Comparison of ENCODE assay signal across 9 cellular contexts in the genomic region with DNA sequence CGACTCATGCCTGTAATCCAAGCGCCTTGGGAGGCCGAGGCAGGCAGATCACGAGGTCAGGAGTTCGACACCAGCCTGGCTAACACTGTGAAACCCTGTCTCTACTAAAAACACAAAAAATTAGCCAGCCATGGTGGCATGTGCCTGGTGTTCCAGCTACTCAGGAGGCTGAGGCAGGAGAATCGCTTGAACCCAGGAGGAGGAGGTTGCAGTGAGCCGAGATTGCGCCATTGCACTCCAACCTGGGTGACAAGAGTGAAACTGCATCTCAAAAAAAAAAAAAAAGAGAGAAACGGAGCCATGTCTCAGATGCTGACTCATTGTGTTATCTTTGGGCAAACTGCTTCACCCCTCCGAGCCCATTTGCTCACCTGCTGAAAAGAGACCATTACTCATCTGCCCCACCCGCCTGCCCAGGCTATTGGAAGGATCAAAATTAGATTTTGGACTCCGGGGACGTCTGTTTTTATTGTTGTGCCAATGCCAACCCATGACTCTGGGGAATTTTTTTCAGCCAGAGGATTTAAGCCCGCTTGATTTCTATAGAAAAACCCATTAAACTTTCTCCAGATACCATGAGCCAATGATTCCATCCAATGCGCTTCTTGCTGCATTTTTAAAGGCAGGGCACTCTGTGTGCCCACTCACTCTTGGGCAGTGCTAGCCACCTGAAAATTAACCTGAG. TPM values are rescaled to one million over a fixed set of nuclear protein-coding genes. Genes with fewer than 3 reads are reported as not detected.
DNase-seq lines count a peak whose midpoint lies in the region; ATAC-seq, FAIRE-seq and TF ChIP-seq lines count a peak whose summit lies in the region.
"Had no signal": no experiment of that assay in that cellular context is flagged by ENCODE, and none has a peak within 500 bp of the region (broad histone marks: within the 10 kb centered on the region; RNA-seq: fewer than 3 reads in every experiment).

No MANE protein-coding gene starts in this region.

- H3K9ac ChIP-seq in keratinocyte (ENCODE audit: control insufficient read depth, extremely low read depth, insufficient read depth, low read length), result peak overlapping the region; percentile 73

- peak; percentile 93 for ATAC-seq in RWPE2 (ENCODE audit: low read depth)
- ATAC-seq: stimulated activated memory B cell treated with anti-CD40 and anti-IgM and Interleukin-4, amounts not matched to agents 10 μg/mL and 1 μg/mL and 100 μg/mL, for 72 hours had no signal

- H3K27me3 ChIP-seq in RWPE2 (ENCODE audit: insufficient read depth, poor library complexity, severe bottlenecking) (no peaks in the 10 kb centered on the region), keratinocyte (ENCODE audit: control insufficient read depth, extremely low read depth, insufficient read depth, low read length) (no peaks in the 10 kb centered on the region)

- H3K4me2 ChIP-seq in keratinocyte (ENCODE audit: control insufficient read depth, extremely low read depth, insufficient read depth, low read depth, low read length), result peak overlapping the region; percentile 85

- H3K27ac ChIP-seq in RWPE2 (ENCODE audit: poor library complexity, severe bottlenecking), result peak overlapping the region; percentile 61
- H3K27ac ChIP-seq in keratinocyte (ENCODE audit: control insufficient read depth, insufficient read depth, low read length), result peak overlapping the region; percentile 85

- no peaks in the 10 kb centered on the region for H3K36me3 ChIP-seq in RWPE2 (ENCODE audit: low read depth)
- no peaks in the 10 kb centered on the region for H3K36me3 ChIP-seq in keratinocyte (ENCODE audit: control insufficient read depth in 2 of 2, extremely low read depth in 1 of 2, insufficient read depth in 2 of 2, low read length in 2 of 2)

- no peaks in the 10 kb centered on the region for H3K79me2 ChIP-seq in keratinocyte (ENCODE audit: control insufficient read depth, insufficient read depth, low read length)

- peaks cover 14% of the 10 kb centered on the region for H3K4me1 ChIP-seq in RWPE2 (ENCODE audit: insufficient read depth, poor library complexity, severe bottlenecking)
- H3K4me1 ChIP-seq in keratinocyte (ENCODE audit: control insufficient read depth, extremely low read depth, insufficient read depth, low read length), result peaks cover 18% of the 10 kb centered on the region

- H3K4me3 ChIP-seq in RWPE2 (ENCODE audit: severe bottlenecking) (no peak overlapping the region), keratinocyte (ENCODE audit: control insufficient read depth in 2 of 3, extremely low read depth in 1 of 3, insufficient read depth in 2 of 3, low read depth in 1 of 3, low read length in 3 of 3) (peak overlapping the region in 2 of 3 experiments; percentile 32 to 57)

- dilution Hi-C loops in keratinocyte (cut with MboI; ENCODE audit: extremely low pct_ligation_motif_present, low sequenced_read_pairs), result no loop called here

- no peaks in the 10 kb centered on the region for H3K9me1 ChIP-seq in keratinocyte (ENCODE audit: control insufficient read depth, extremely low read depth, insufficient read depth, low read length)

- peak; percentile 33 for DNase-seq in AG20443 (ENCODE audit: low spot score)
- peak; percentile 20 for DNase-seq in HCEC 1CT
- peak; percentile 86 for DNase-seq in RWPE2 (ENCODE audit: low spot score)
- DNase-seq in keratinocyte (ENCODE audit: low read depth, low spot score), result no peak
- DNase-seq in putamen (ENCODE audit: low spot score), result no peak
- no peak for DNase-seq in AML-193 (lab: John Stamatoyannopoulos, UW)
- DNase-seq in NCI-H1092 (lab: John Stamatoyannopoulos, UW), result no peak
- DNase-seq in C1 segment of cervical spinal cord (lab: John Stamatoyannopoulos, UW), result no peak

- TF ChIP-seq CTCF in RWPE2 (IDR thresholded peaks at IDR 0.05; ENCODE audit: poor library complexity, severe bottlenecking) (no peak), keratinocyte (optimal IDR thresholded peaks at IDR 0.05 in 1 of 3, IDR thresholded peaks at IDR 0.05 in 1 of 3, conservative IDR thresholded peaks at IDR 0.05 in 1 of 3; ENCODE audit: extremely low read depth in 1 of 3, insufficient read depth in 2 of 3, low read length in 3 of 3) (no peak)

- H3K9me3 ChIP-seq in RWPE2 (ENCODE audit: severe bottlenecking), result no peaks in the 10 kb centered on the region
- H3K9me3 ChIP-seq in keratinocyte (ENCODE audit: control insufficient read depth, low read depth, low read length), result no peaks in the 10 kb centered on the region

- H2AFZ ChIP-seq in keratinocyte (ENCODE audit: control insufficient read depth, low read length), result peak overlapping the region; percentile 40

- FAIRE-seq in keratinocyte (lab: Jason Lieb, UNC), result peak; percentile 32

- no peaks in the 10 kb centered on the region for H4K20me1 ChIP-seq in keratinocyte (ENCODE audit: control insufficient read depth, extremely low read depth, insufficient read depth, low read length)

RNA-seq across cellular contexts. Expression of a gene that starts 16.5 kb away (rescaled TPM):
- 0.21 to 0.50 TPM (median 0.39 TPM) in 3 replicates for polyA plus RNA-seq in keratinocyte
- 0.71 TPM for polyA plus RNA-seq in keratinocyte (2011; ENCODE audit: low read depth)
- 0.31 and 0.41 TPM in 2 replicates for polyA plus RNA-seq in keratinocyte (2011; cell fraction: cytosol; rRNA removed)
- polyA plus RNA-seq in keratinocyte (2011; cell fraction: nucleus; rRNA removed), result 0.36 and 0.51 TPM in 2 replicates
- polyA plus RNA-seq in keratinocyte (2012; ENCODE audit: low replicate concordance), result 0.26 and 1.2 TPM in 2 replicates
- 0.19 to 0.82 TPM in 2 of 3 replicates, not detected in the other for polyA minus RNA-seq in keratinocyte
- polyA minus RNA-seq in keratinocyte (2011; cell fraction: cytosol; rRNA and poly(A)+ RNA removed), result not detected
- polyA minus RNA-seq in keratinocyte (2011; cell fraction: nucleus; rRNA and poly(A)+ RNA removed), result 0.32 TPM in 1 of 2 replicates, not detected in the other

RNA-seq across cellular contexts. Expression of a gene that starts 48.2 kb away (rescaled TPM):
- polyA plus RNA-seq in keratinocyte, result 0.55 to 2.2 TPM (median 0.69 TPM) in 3 replicates
- polyA plus RNA-seq in keratinocyte (2011; ENCODE audit: low read depth), result 1.7 TPM
- polyA plus RNA-seq in keratinocyte (2011; cell fraction: cytosol; rRNA removed), result 0.84 and 1.1 TPM in 2 replicates
- polyA plus RNA-seq in keratinocyte (2011; cell fraction: nucleus; rRNA removed), result 1.8 and 2.3 TPM in 2 replicates
- polyA plus RNA-seq in keratinocyte (2012; ENCODE audit: low replicate concordance), result 1.3 and 3.6 TPM in 2 replicates
- polyA minus RNA-seq in keratinocyte, result 0.40 to 0.77 TPM (median 0.52 TPM) in 3 replicates
- polyA minus RNA-seq in keratinocyte (2011; cell fraction: cytosol; rRNA and poly(A)+ RNA removed), result not detected
- polyA minus RNA-seq in keratinocyte (2011; cell fraction: nucleus; rRNA and poly(A)+ RNA removed), result 0.11 and 0.85 TPM in 2 replicates

Comparison
In these comparisons a context has a peak if more than half of its experiments do, and no peak if none do; other contexts are left out.
1. DNase-seq: peak in AG20443 (single experiment), HCEC 1CT (single experiment) and RWPE2 (single experiment); none in keratinocyte (single experiment), putamen (single experiment), AML-193 (0 of 2), NCI-H1092 (single experiment) and C1 segment of cervical spinal cord (0 of 14).